Comparison of ENCODE assay signal across 12 cellular contexts in genomic region chr10:14740684-14741247, GRCh38. TPM values are rescaled to one million over a fixed set of nuclear protein-coding genes. Genes with fewer than 3 reads are reported as not detected.
DNase-seq lines count a peak whose midpoint lies in the region; TF ChIP-seq lines count a peak whose summit lies in the region.
"Had no signal": no experiment of that assay in that cellular context is flagged by ENCODE, and none has a peak within 500 bp of the region (broad histone marks: within the 10 kb centered on the region; RNA-seq: fewer than 3 reads in every experiment).

No MANE protein-coding gene starts in this region.

- peak overlapping the region; percentile 64 for H3K4me2 ChIP-seq in MM.1S (ENCODE audit: low read depth, low read length)

- H3K9me2 ChIP-seq in MM.1S (replicated peaks; ENCODE audit: insufficient read depth, low read length) = no peaks in the 10 kb centered on the region

- H3K27ac Mint-ChIP-seq in activated CD4-positive, alpha-beta T cell treated with anti-CD3 and anti-CD28 coated beads, Interleukin-2, amount 10 ng/mL, durations not matched to agents 24 days and 14 days = no peak overlapping the region

- TF ChIP-seq CTCF in MM.1S (IDR thresholded peaks at IDR 0.05; ENCODE audit: low read length) (no peak), esophagus muscularis mucosa (IDR thresholded peaks at IDR 0.05) (no peak), tibial artery (IDR thresholded peaks at IDR 0.05) (no peak), BE2C (IDR thresholded peaks at IDR 0.05; ENCODE audit: low read depth, low read length) (no peak)

- H3K4me1 Mint-ChIP-seq in activated CD4-positive, alpha-beta T cell treated with anti-CD3 and anti-CD28 coated beads, Interleukin-2, amount 10 ng/mL, durations not matched to agents 24 days and 14 days = peaks cover 21% of the 10 kb centered on the region

- H3K4me3 Mint-ChIP-seq in activated CD4-positive, alpha-beta T cell treated with anti-CD3 and anti-CD28 coated beads, Interleukin-2, amount 10 ng/mL, durations not matched to agents 24 days and 14 days = no peak overlapping the region

- H3K36me3 Mint-ChIP-seq in activated CD4-positive, alpha-beta T cell treated with anti-CD3 and anti-CD28 coated beads, Interleukin-2, amount 10 ng/mL, durations not matched to agents 24 days and 14 days (ENCODE audit: low read depth) = peaks cover 2% of the 10 kb centered on the region

- H3K9ac ChIP-seq in MM.1S (ENCODE audit: low read length) = peak overlapping the region; percentile 59

- H3F3A ChIP-seq in MM.1S (ENCODE audit: insufficient read depth, low read length) = peaks cover 19% of the 10 kb centered on the region; the same call in 1 of the 2 replicates

- H3K9me3 ChIP-seq in MM.1S (replicated peaks; ENCODE audit: insufficient read depth, low read length) (no peaks in the 10 kb centered on the region), esophagus muscularis mucosa (no peaks in the 10 kb centered on the region), tibial artery (no peaks in the 10 kb centered on the region), BE2C (no peaks in the 10 kb centered on the region)
- H3K9me3 ChIP-seq: thyroid gland had no signal

- H3K27me3 ChIP-seq in MM.1S (replicated peaks; ENCODE audit: insufficient read depth, low read length) (no peaks in the 10 kb centered on the region), esophagus muscularis mucosa (no peaks in the 10 kb centered on the region), tibial artery (no peaks in the 10 kb centered on the region), BE2C (no peaks in the 10 kb centered on the region)
- H3K27me3 ChIP-seq: thyroid gland had no signal

- peaks cover 21% of the 10 kb centered on the region for H3K9me3 Mint-ChIP-seq in activated CD4-positive, alpha-beta T cell treated with anti-CD3 and anti-CD28 coated beads, Interleukin-2, amount 10 ng/mL, durations not matched to agents 24 days and 14 days

- peak overlapping the region; percentile 65 for H2AFZ ChIP-seq in MM.1S (ENCODE audit: low read length)

- H3K36me3 ChIP-seq in MM.1S (replicated peaks; ENCODE audit: insufficient read depth, low read length) = no peaks in the 10 kb centered on the region
- no peaks in the 10 kb centered on the region for H3K36me3 ChIP-seq in esophagus muscularis mucosa
- H3K36me3 ChIP-seq in tibial artery = no peaks in the 10 kb centered on the region
- no peaks in the 10 kb centered on the region for H3K36me3 ChIP-seq in BE2C
- H3K36me3 ChIP-seq: thyroid gland had no signal

- H3K27me3 Mint-ChIP-seq in activated CD4-positive, alpha-beta T cell treated with anti-CD3 and anti-CD28 coated beads, Interleukin-2, amount 10 ng/mL, durations not matched to agents 24 days and 14 days = no peaks in the 10 kb centered on the region

- intact Hi-C loops in activated CD4-positive, alpha-beta T cell treated with anti-CD3 and anti-CD28 coated beads, Interleukin-2, amount 10 ng/mL, durations not matched to agents 24 days and 14 days (cut with micrococcal nuclease) = loop anchor here (5.0 kb wide), 1 partner anchor 133 kb away; no protein-coding TSS in a partner anchor
- intact Hi-C loops in esophagus muscularis mucosa (cut with DNase I) = no loop called here
- intact Hi-C loops in tibial artery (cut with DNase I; ENCODE audit: low total_unique reads) = no loop called here

- 56% methylated on average over 3 of the region's 3 CpGs for WGBS in esophagus muscularis mucosa

- TF ChIP-seq POLR2A in esophagus muscularis mucosa (IDR thresholded peaks at IDR 0.05; ENCODE audit: low read depth) = no peak

- no peak for TF ChIP-seq EP300 in esophagus muscularis mucosa (IDR thresholded peaks at IDR 0.05)

- H3K4me3 ChIP-seq in MM.1S (ENCODE audit: low read length) (no peak overlapping the region), esophagus muscularis mucosa (no peak overlapping the region), tibial artery (no peak overlapping the region), BE2C (ENCODE audit: low read depth, low read length) (no peak overlapping the region)
- H3K4me3 ChIP-seq: thyroid gland had no signal

- H4K20me1 ChIP-seq in MM.1S (ENCODE audit: insufficient read depth, low read length) = no peaks in the 10 kb centered on the region

- H3K27ac ChIP-seq in MM.1S (ENCODE audit: low read length) (peak overlapping the region; percentile 95), esophagus muscularis mucosa (replicated peaks in 1 of 4) (peak overlapping the region in 3 of 4 donors; percentile 14 to 49 (median 46)), tibial artery (peak overlapping the region; percentile 83 to 87)

- H3K79me2 ChIP-seq in MM.1S (ENCODE audit: low read length) = no peaks in the 10 kb centered on the region

- DNase-seq in activated CD4-positive, alpha-beta T cell treated with anti-CD3 and anti-CD28 coated beads, Interleukin-2, amount 10 ng/mL, durations not matched to agents 24 days and 14 days = peak; percentile 53
- no peak for DNase-seq in activated CD4-positive, alpha-beta T cell treated with anti-CD3 and anti-CD28 coated beads, Interleukin-2, amount 50 U/mL, for 4 hours
- DNase-seq in MM.1S (peak; percentile 56), esophagus muscularis mucosa (ENCODE audit: extremely low spot score) (no peak), tibial artery (no peak), NCI-H2227 (lab: John Stamatoyannopoulos, UW; ENCODE audit: unreplicated experiment) (no peak), BE2C (no peak), NCI-H1436 treated with DMSO at 0.1 percent for 48 hours (lab: John Stamatoyannopoulos, UW) (no peak)
- DNase-seq: activated CD4-positive, alpha-beta T cell treated with anti-CD3 and anti-CD28 coated beads, Interleukin-2, amount 50 U/mL, for 48 hours; cortex of kidney; NCI-H524; thyroid gland had no signal

- H3K4me1 ChIP-seq in MM.1S (ENCODE audit: low read length) (peaks cover 43% of the 10 kb centered on the region), esophagus muscularis mucosa (peaks cover 31 to 39% (median 33%) of the 10 kb centered on the region in 4 donors), tibial artery (peaks cover 0 to 65% (median 40%) of the 10 kb centered on the region in 4 donors), BE2C (no peaks in the 10 kb centered on the region)

RNA-seq across cellular contexts. Expression of gene FAM107B, which starts 33.9 kb away (rescaled TPM):
- total RNA-seq in activated CD4-positive, alpha-beta T cell treated with anti-CD3 and anti-CD28 coated beads, Interleukin-2, amount 10 ng/mL, durations not matched to agents 24 days and 14 days = 103 and 113 TPM in 2 replicates
- 10 to 100 TPM in 2 of 4 donors, 1 to 10 TPM in 2; 7.5 to 14.1 (median 9.4) TPM for total RNA-seq in esophagus muscularis mucosa
- polyA plus RNA-seq in BE2C (2012; ENCODE audit: insufficient read depth, insufficient read length, low read depth) = 45.4 TPM

Comparison
In these comparisons a context has a peak if more than half of its experiments do, and no peak if none do; other contexts are left out.
1. DNase-seq: peak in activated CD4-positive, alpha-beta T cell treated with anti-CD3 and anti-CD28 coated beads, Interleukin-2, amount 10 ng/mL, durations not matched to agents 24 days and 14 days (single experiment) and MM.1S (single experiment); none in activated CD4-positive, alpha-beta T cell treated with anti-CD3 and anti-CD28 coated beads, Interleukin-2, amount 50 U/mL, for 4 hours (0 of 2), esophagus muscularis mucosa (single experiment), tibial artery (0 of 2), NCI-H2227 (single experiment), BE2C (single experiment) and NCI-H1436 treated with DMSO at 0.1 percent for 48 hours (single experiment).
2. Peak in every context shown above with its lines, with median percentiles within 50 percentile points of each other: H3K27ac ChIP-seq.